23 cellular contexts compared by ENCODE assay signal in the genomic region with DNA sequence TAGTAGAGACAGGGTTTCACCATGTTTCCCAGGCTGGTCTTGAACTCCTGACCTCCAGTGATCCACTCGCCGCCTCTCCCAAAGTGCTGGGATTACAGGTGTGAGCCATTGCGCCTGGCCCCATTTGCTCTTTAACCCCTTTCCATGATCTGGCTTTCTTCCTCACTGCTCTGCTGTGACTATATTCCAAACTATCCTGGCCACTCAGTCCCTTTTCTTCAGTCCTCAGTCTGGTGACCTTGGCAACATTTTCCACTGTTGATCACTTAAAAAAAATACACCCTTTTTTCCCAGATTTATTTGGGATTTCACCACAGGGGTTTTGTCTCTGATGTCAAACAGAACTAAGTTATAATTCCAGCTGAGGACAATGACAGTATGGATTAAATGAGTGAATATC. TPM values are rescaled to one million over a fixed set of nuclear protein-coding genes. Genes with fewer than 3 reads are reported as not detected.
DNase-seq lines count a peak whose midpoint lies in the region; ATAC-seq and TF ChIP-seq lines count a peak whose summit lies in the region.
"Had no signal": no experiment of that assay in that cellular context is flagged by ENCODE, and none has a peak within 500 bp of the region (broad histone marks: within the 10 kb centered on the region; RNA-seq: fewer than 3 reads in every experiment).

No MANE protein-coding gene starts in this region.

- H3K4ac ChIP-seq in trophoblast cell (ENCODE audit: low read depth, low read length) = no peak overlapping the region

- H2BK12ac ChIP-seq in trophoblast cell (ENCODE audit: low read length) = no peak overlapping the region

- no peak overlapping the region for H4K91ac ChIP-seq in trophoblast cell (ENCODE audit: low read depth, low read length)

- WGBS in trophoblast cell (ENCODE audit: extremely low coverage, insufficient coverage, insufficient read length) = no CpG with 5 or more reads among the region's 3 CpGs

- no peaks in the 10 kb centered on the region for H3K9me3 ChIP-seq in AG04450 (ENCODE audit: control insufficient read depth, insufficient read depth, low read length)
- no peaks in the 10 kb centered on the region for H3K9me3 ChIP-seq in trophoblast cell (ENCODE audit: insufficient read depth, low read depth, low read length)
- H3K9me3 ChIP-seq: Peyer's patch had no signal

- H3K27me3 ChIP-seq in AG04450 (ENCODE audit: control insufficient read depth, insufficient read depth, low read length) (no peaks in the 10 kb centered on the region), trophoblast cell (ENCODE audit: insufficient read depth, low read length) (no peaks in the 10 kb centered on the region)
- H3K27me3 ChIP-seq: Peyer's patch had no signal

- H2AFZ ChIP-seq in trophoblast cell (ENCODE audit: insufficient read depth, low read length, poor library complexity) = no peak overlapping the region
- H2AFZ ChIP-seq: parathyroid adenoma had no signal

- no peak overlapping the region for H3K9ac ChIP-seq in trophoblast cell (ENCODE audit: low read length)
- H3K9ac ChIP-seq: parathyroid adenoma had no signal

- H2AK5ac ChIP-seq in trophoblast cell (ENCODE audit: low read length) = no peak overlapping the region

- H3K4me1 ChIP-seq in trophoblast cell (ENCODE audit: control insufficient read depth in 1 of 2, insufficient read depth in 2 of 2, low read length in 2 of 2) = peaks cover 0 to 15% of the 10 kb centered on the region in 2 experiments
- H3K4me1 ChIP-seq: parathyroid adenoma had no signal

- H3K4me2 ChIP-seq in trophoblast cell (ENCODE audit: low read length) = no peak overlapping the region

- no peak overlapping the region for H2BK120ac ChIP-seq in trophoblast cell (ENCODE audit: insufficient read depth, low read length, poor library complexity)

- no peaks in the 10 kb centered on the region for H3K36me3 ChIP-seq in trophoblast cell (ENCODE audit: control insufficient read depth in 1 of 2, insufficient read depth in 2 of 2, low read length in 2 of 2)
- H3K36me3 ChIP-seq: Peyer's patch had no signal

- H4K8ac ChIP-seq in trophoblast cell (ENCODE audit: low read depth, low read length) = no peak overlapping the region

- H4K12ac ChIP-seq in trophoblast cell (ENCODE audit: low read depth, low read length) = no peak overlapping the region

- H3K79me1 ChIP-seq in trophoblast cell (ENCODE audit: low read length) = peaks cover 5% of the 10 kb centered on the region

- H3K4me3 ChIP-seq in AG04450 (ENCODE audit: low read depth, low read length) = no peak overlapping the region
- H3K4me3 ChIP-seq in trophoblast cell (ENCODE audit: low read depth, low read length) = no peak overlapping the region
- H3K4me3 ChIP-seq: Peyer's patch had no signal

- CTCF ChIA-PET in AG04450 (lab: Charles Lee) = no interaction called here

- no peak for TF ChIP-seq CTCF in AG04450 (IDR thresholded peaks at IDR 0.05; ENCODE audit: low read depth, low read length)

- H3K27ac ChIP-seq in AG04450 (ENCODE audit: low read depth, low read length) (peak overlapping the region; percentile 54), epithelial cell of prostate (peak overlapping the region; percentile 89), trophoblast cell (ENCODE audit: low read depth, low read length) (peak overlapping the region; percentile 33)
- H3K27ac ChIP-seq: parathyroid adenoma had no signal

- no peaks in the 10 kb centered on the region for H3K79me2 ChIP-seq in trophoblast cell (ENCODE audit: control insufficient read depth, insufficient read depth, low read length, poor library complexity)
- H3K79me2 ChIP-seq: parathyroid adenoma had no signal

- no peak for DNase-seq in AG04450 (ENCODE audit: low read depth, low spot score)
- DNase-seq in M059J (ENCODE audit: low read depth) = peak; percentile 68
- no peak for DNase-seq in epithelial cell of prostate (ENCODE audit: low read depth, low spot score)
- DNase-seq in trophoblast cell = no peak
- DNase-seq in germinal center (ENCODE audit: low spot score) = no peak
- no peak for DNase-seq in AG08396 (ENCODE audit: low spot score)
- no peak for DNase-seq in activated CD4-positive, alpha-beta T cell treated with anti-CD3 and anti-CD28 coated beads, Interleukin-2, amount 50 U/mL, for 4 hours
- DNase-seq: activated CD4-positive, alpha-beta T cell treated with anti-CD3 and anti-CD28 coated beads for 4 hours; activated gamma-delta T cell; amniotic stem cell; CD4-positive, alpha-beta memory T cell; DMS79 treated with DMSO at 0.1 percent for 48 hours; KBM-7; MV-4-11; naive B cell; NCI-H2029; NCI-H345; Peyer's patch; stimulated activated CD4-positive, alpha-beta T cell treated with anti-CD3 and anti-CD28 coated beads, Interleukin-2, amount 100 ng/mL, for 48 hours had no signal

- POLR2A ChIA-PET in AG04450 (lab: Yijun Ruan, JAX) = no interaction called here

- no peak overlapping the region for H3K23ac ChIP-seq in trophoblast cell (ENCODE audit: low read length)

- H3K14ac ChIP-seq in trophoblast cell (ENCODE audit: low read length) = peak overlapping the region; percentile 20

- no peak for ATAC-seq in HG03378 (IDR thresholded peaks at IDR 0.05; ENCODE audit: unreplicated experiment)

- H2BK5ac ChIP-seq in trophoblast cell (ENCODE audit: low read depth, low read length, poor library complexity) = no peak overlapping the region

- H3K18ac ChIP-seq in trophoblast cell (ENCODE audit: low read length) = no peak overlapping the region

RNA-seq across cellular contexts. Expression of gene MMP20, which starts 24.5 kb away (rescaled TPM):
- polyA plus RNA-seq in AG04450 (2011; rRNA removed) = not detected in 2 replicates
- not detected in 2 replicates for polyA minus RNA-seq in AG04450 (2011; rRNA and poly(A)+ RNA removed)
- total RNA-seq in M059J (2014; rRNA removed; shearing (Covaris generic)) = not detected in 2 replicates
- 0.04 and 0.12 TPM in 2 replicates for polyA plus RNA-seq in trophoblast cell (2013)
- total RNA-seq: CD4-positive, alpha-beta memory T cell; esophagus mucosa; liver; Peyer's patch had no signal
- polyA plus RNA-seq: CD4-positive, alpha-beta memory T cell; liver had no signal

Comparison
In these comparisons a context has a peak if more than half of its experiments do, and no peak if none do; other contexts are left out.
1. H3K27ac ChIP-seq: peak in every context shown above with its lines; median percentile 89 in epithelial cell of prostate; 54 in AG04450; 33 in trophoblast cell.